Comparison of ENCODE assay signal across 6 cellular contexts in the genomic region with DNA sequence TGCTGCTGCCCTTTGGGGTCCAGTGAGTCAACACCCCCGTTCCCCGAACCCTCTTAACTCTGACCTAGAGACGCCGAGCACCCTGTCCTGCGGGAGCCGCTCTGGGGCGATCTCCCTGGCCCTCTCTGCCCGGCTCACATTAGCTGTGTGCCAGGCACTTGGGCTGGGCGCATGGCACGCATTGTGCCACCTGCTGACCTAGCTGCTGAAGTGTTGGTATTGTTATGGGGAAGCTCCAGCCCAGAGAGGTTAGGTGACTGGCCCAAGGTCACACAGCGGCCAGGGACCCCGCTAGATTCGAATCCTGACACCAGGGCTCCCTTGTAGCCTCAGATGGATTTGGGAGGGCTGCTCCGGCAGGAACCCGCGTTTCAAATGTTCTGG. TPM values are rescaled to one million over a fixed set of nuclear protein-coding genes. Genes with fewer than 3 reads are reported as not detected.
A peak's percentile ranks its signal among the peaks of the same experiment; 100 is the strongest.
DNase-seq lines count a peak whose midpoint lies in the region; ATAC-seq and TF ChIP-seq lines count a peak whose summit lies in the region.

No MANE protein-coding gene starts in this region.

- no peaks in the 10 kb centered on the region for H3K9me3 Mint-ChIP-seq in activated T-helper 2 cell treated with anti-CD3 and anti-CD28 coated beads, Interferon-gamma antibody, Interleukin-2, Interleukin-4, amounts not matched to agents 10 μg/mL and 5 μg/mL and 100 μg/mL, durations not matched to agents 14 hours and 24 hours and 36 hours

- ATAC-seq in GM19328 (IDR thresholded peaks at IDR 0.05; ENCODE audit: unreplicated experiment), result no peak

- peaks cover 17% of the 10 kb centered on the region for H3K4me1 Mint-ChIP-seq in activated T-helper 2 cell treated with anti-CD3 and anti-CD28 coated beads, Interferon-gamma antibody, Interleukin-2, Interleukin-4, amounts not matched to agents 10 μg/mL and 5 μg/mL and 100 μg/mL, durations not matched to agents 14 hours and 24 hours and 36 hours (ENCODE audit: low read depth)

- peak overlapping the region; percentile 93 for H3K4me3 Mint-ChIP-seq in activated T-helper 2 cell treated with anti-CD3 and anti-CD28 coated beads, Interferon-gamma antibody, Interleukin-2, Interleukin-4, amounts not matched to agents 10 μg/mL and 5 μg/mL and 100 μg/mL, durations not matched to agents 14 hours and 24 hours and 36 hours (ENCODE audit: low read depth)

- peak overlapping the region; percentile 74 to 95 for H3K4me3 ChIP-seq in mesenchymal stem cell (ENCODE audit: insufficient read depth in 1 of 2, low read depth in 1 of 2, low read length in 2 of 2)

- DNase-seq in GM10266 (ENCODE audit: extremely low spot score) (no peak), mesenchymal stem cell (no peak), NAMALWA (ENCODE audit: low spot score) (no peak), NCI-H146 (lab: John Stamatoyannopoulos, UW) (no peak)
- DNase-seq in activated T-helper 2 cell treated with anti-CD3 and anti-CD28 coated beads, Interferon-gamma antibody, Interleukin-2, Interleukin-4, amounts not matched to agents 10 μg/mL and 5 μg/mL and 100 μg/mL, durations not matched to agents 14 hours and 24 hours and 36 hours (ENCODE audit: low spot score), result no peak

- H2BK5ac ChIP-seq in mesenchymal stem cell (ENCODE audit: low read depth, low read length, poor library complexity, severe bottlenecking), result no peak overlapping the region

- peak overlapping the region; percentile 96 for H3K4me2 ChIP-seq in mesenchymal stem cell (ENCODE audit: low read length, poor library complexity, severe bottlenecking)

- intact Hi-C loops in activated T-helper 2 cell treated with anti-CD3 and anti-CD28 coated beads, Interferon-gamma antibody, Interleukin-2, Interleukin-4, amounts not matched to agents 10 μg/mL and 5 μg/mL and 100 μg/mL, durations not matched to agents 14 hours and 24 hours and 36 hours (cut with micrococcal nuclease), result no loop called here

- TF ChIP-seq CTCF in GM10266 (IDR thresholded peaks at IDR 0.05; ENCODE audit: control insufficient read depth, insufficient read depth, low read depth, missing control alignments), result peak; percentile 0

- H3K14ac ChIP-seq in mesenchymal stem cell (ENCODE audit: low read length in 2 of 2), result peak overlapping the region in 1 of 2 experiments; percentile 29

- peak overlapping the region; percentile 73 for H2BK120ac ChIP-seq in mesenchymal stem cell (ENCODE audit: low read depth, low read length)

- no peak overlapping the region for H4K8ac ChIP-seq in mesenchymal stem cell (ENCODE audit: low read length)

- H3K18ac ChIP-seq in mesenchymal stem cell (ENCODE audit: low read depth in 1 of 2, low read length in 2 of 2), result peak overlapping the region; percentile 95 to 97

- H3K27me3 ChIP-seq in mesenchymal stem cell (ENCODE audit: control insufficient read depth in 1 of 2, insufficient read depth in 1 of 2, low read length in 2 of 2), result no peaks in the 10 kb centered on the region

- peak overlapping the region in 1 of 2 experiments; percentile 12 for H2BK12ac ChIP-seq in mesenchymal stem cell (ENCODE audit: low read length in 2 of 2)

- peak overlapping the region; percentile 87 for H4K91ac ChIP-seq in mesenchymal stem cell (ENCODE audit: low read length)

- no peak overlapping the region for H2AK5ac ChIP-seq in mesenchymal stem cell (ENCODE audit: low read length, severe bottlenecking)

- H3K79me1 ChIP-seq in mesenchymal stem cell (replicated peaks; ENCODE audit: low read length, poor library complexity, severe bottlenecking), result peaks cover 13% of the 10 kb centered on the region

- H3K4me1 ChIP-seq in mesenchymal stem cell (ENCODE audit: control insufficient read depth, insufficient read depth, low read depth, low read length), result peaks cover 20% of the 10 kb centered on the region

- peak overlapping the region; percentile 97 for H3K9ac ChIP-seq in mesenchymal stem cell (ENCODE audit: low read length)

- H3K23ac ChIP-seq in mesenchymal stem cell (ENCODE audit: low read length in 2 of 2), result no peak overlapping the region

- no peaks in the 10 kb centered on the region for H3K9me3 ChIP-seq in mesenchymal stem cell (ENCODE audit: control insufficient read depth, low read length)

- peak overlapping the region; percentile 91 for H3K27ac Mint-ChIP-seq in activated T-helper 2 cell treated with anti-CD3 and anti-CD28 coated beads, Interferon-gamma antibody, Interleukin-2, Interleukin-4, amounts not matched to agents 10 μg/mL and 5 μg/mL and 100 μg/mL, durations not matched to agents 14 hours and 24 hours and 36 hours

- no peaks in the 10 kb centered on the region for H3K27me3 Mint-ChIP-seq in activated T-helper 2 cell treated with anti-CD3 and anti-CD28 coated beads, Interferon-gamma antibody, Interleukin-2, Interleukin-4, amounts not matched to agents 10 μg/mL and 5 μg/mL and 100 μg/mL, durations not matched to agents 14 hours and 24 hours and 36 hours (ENCODE audit: low read depth)

- peaks cover 3 to 15% of the 10 kb centered on the region in 2 experiments for H3K36me3 ChIP-seq in mesenchymal stem cell (ENCODE audit: control insufficient read depth in 1 of 2, insufficient read depth in 2 of 2, low read depth in 1 of 2, low read length in 2 of 2)

- H3K27ac ChIP-seq in mesenchymal stem cell (ENCODE audit: low read length, poor library complexity, severe bottlenecking), result no peak overlapping the region

- peak overlapping the region; percentile 86 for H2BK15ac ChIP-seq in mesenchymal stem cell (ENCODE audit: low read depth, poor library complexity, severe bottlenecking)

- no peak overlapping the region for H2AFZ ChIP-seq in mesenchymal stem cell (ENCODE audit: low read depth, low read length)

- H3K4ac ChIP-seq in mesenchymal stem cell (ENCODE audit: low read depth in 1 of 2, low read length in 2 of 2), result peak overlapping the region; percentile 42 to 100

- WGBS in mesenchymal stem cell, result 67% methylated on average over 16 of the region's 16 CpGs

- peaks cover 7% of the 10 kb centered on the region for H3K36me3 Mint-ChIP-seq in activated T-helper 2 cell treated with anti-CD3 and anti-CD28 coated beads, Interferon-gamma antibody, Interleukin-2, Interleukin-4, amounts not matched to agents 10 μg/mL and 5 μg/mL and 100 μg/mL, durations not matched to agents 14 hours and 24 hours and 36 hours (ENCODE audit: low read depth)

RNA-seq across cellular contexts. Expression of gene HSD17B1, which starts 1.1 kb away (rescaled TPM):
- 0.91 and 1.4 TPM in 2 replicates for total RNA-seq in activated T-helper 2 cell treated with anti-CD3 and anti-CD28 coated beads, Interferon-gamma antibody, Interleukin-2, Interleukin-4, amounts not matched to agents 10 μg/mL and 5 μg/mL and 100 μg/mL, durations not matched to agents 14 hours and 24 hours and 36 hours
- 0.57 TPM for polyA plus RNA-seq in mesenchymal stem cell (2013, experiment 1 of 2)
- 0.59 TPM for polyA plus RNA-seq in mesenchymal stem cell (2013, experiment 2 of 2)

RNA-seq across cellular contexts. Expression of gene COASY, which starts 8.1 kb away (rescaled TPM):
- total RNA-seq in activated T-helper 2 cell treated with anti-CD3 and anti-CD28 coated beads, Interferon-gamma antibody, Interleukin-2, Interleukin-4, amounts not matched to agents 10 μg/mL and 5 μg/mL and 100 μg/mL, durations not matched to agents 14 hours and 24 hours and 36 hours, result 90.6 and 91.6 TPM in 2 replicates
- 77.2 TPM for polyA plus RNA-seq in mesenchymal stem cell (2013, experiment 1 of 2)
- 75.7 TPM for polyA plus RNA-seq in mesenchymal stem cell (2013, experiment 2 of 2)

RNA-seq across cellular contexts. Expression of gene MLX, which starts 13.0 kb away (rescaled TPM):
- total RNA-seq in activated T-helper 2 cell treated with anti-CD3 and anti-CD28 coated beads, Interferon-gamma antibody, Interleukin-2, Interleukin-4, amounts not matched to agents 10 μg/mL and 5 μg/mL and 100 μg/mL, durations not matched to agents 14 hours and 24 hours and 36 hours, result 54.8 and 60.0 TPM in 2 replicates
- 45.3 TPM for polyA plus RNA-seq in mesenchymal stem cell (2013, experiment 1 of 2)
- 45.3 TPM for polyA plus RNA-seq in mesenchymal stem cell (2013, experiment 2 of 2)

RNA-seq across cellular contexts. Expression of gene NAGLU, which starts 17.8 kb away (rescaled TPM):
- total RNA-seq in activated T-helper 2 cell treated with anti-CD3 and anti-CD28 coated beads, Interferon-gamma antibody, Interleukin-2, Interleukin-4, amounts not matched to agents 10 μg/mL and 5 μg/mL and 100 μg/mL, durations not matched to agents 14 hours and 24 hours and 36 hours, result 17.4 and 19.9 TPM in 2 replicates
- 51.2 TPM for polyA plus RNA-seq in mesenchymal stem cell (2013, experiment 1 of 2)
- polyA plus RNA-seq in mesenchymal stem cell (2013, experiment 2 of 2), result 52.1 TPM

RNA-seq across cellular contexts. Expression of gene PSMC3IP, which starts 23.7 kb away (rescaled TPM):
- 23.3 and 26.6 TPM in 2 replicates for total RNA-seq in activated T-helper 2 cell treated with anti-CD3 and anti-CD28 coated beads, Interferon-gamma antibody, Interleukin-2, Interleukin-4, amounts not matched to agents 10 μg/mL and 5 μg/mL and 100 μg/mL, durations not matched to agents 14 hours and 24 hours and 36 hours
- 5.2 TPM for polyA plus RNA-seq in mesenchymal stem cell (2013, experiment 1 of 2)
- polyA plus RNA-seq in mesenchymal stem cell (2013, experiment 2 of 2), result 4.7 TPM
